8 cellular contexts compared by ENCODE assay signal in the genomic region with DNA sequence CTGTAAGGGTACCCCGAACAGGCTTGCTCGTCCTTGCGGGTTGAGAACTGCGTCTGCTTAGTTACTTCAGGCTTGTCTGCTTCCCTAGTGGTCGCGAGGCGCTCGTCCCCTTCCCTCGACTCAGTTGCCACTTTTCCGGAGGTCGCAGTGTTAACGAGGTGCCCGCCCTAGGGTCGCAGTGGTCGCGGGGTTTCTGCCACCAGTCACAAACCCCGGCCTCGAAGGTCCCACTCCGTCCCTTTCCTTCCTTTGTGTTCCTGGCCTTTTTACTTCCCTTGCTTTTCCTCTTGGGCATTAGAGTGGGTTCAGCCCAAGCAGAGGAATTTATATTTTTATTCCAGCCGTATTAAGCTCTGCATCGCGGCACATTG. TPM values are rescaled to one million over a fixed set of nuclear protein-coding genes. Genes with fewer than 3 reads are reported as not detected.
DNase-seq lines count a peak whose midpoint lies in the region; ATAC-seq and TF ChIP-seq lines count a peak whose summit lies in the region.

No MANE protein-coding gene starts in this region.

- H4K20me1 ChIP-seq in osteoblast (ENCODE audit: insufficient read depth, low read length): no peaks in the 10 kb centered on the region

- H3K27me3 ChIP-seq in GM06990 (replicated peaks; ENCODE audit: control insufficient read depth, insufficient read depth, low read length) (no peaks in the 10 kb centered on the region), MG63 (no peaks in the 10 kb centered on the region), osteoblast (ENCODE audit: insufficient read depth, low read length) (no peaks in the 10 kb centered on the region)

- H3K4me2 ChIP-seq in osteoblast (ENCODE audit: insufficient read depth, low read length): peak overlapping the region; percentile 99

- peaks cover 12 to 23% of the 10 kb centered on the region in 2 donors for H3K4me1 Mint-ChIP-seq in effector memory CD8-positive, alpha-beta T cell (ENCODE audit: low read depth in 2 of 2)

- H3K4me3 Mint-ChIP-seq in effector memory CD8-positive, alpha-beta T cell: peak overlapping the region; percentile 94 to 95

- H3K4me1 ChIP-seq in osteoblast (ENCODE audit: insufficient read depth, low read length): peaks cover 6% of the 10 kb centered on the region

- ATAC-seq in effector memory CD8-positive, alpha-beta T cell (replicated peaks): no peak
- ATAC-seq in GM21360 (IDR thresholded peaks at IDR 0.05; ENCODE audit: unreplicated experiment) (no peak), HG02938 (IDR thresholded peaks at IDR 0.05; ENCODE audit: unreplicated experiment) (no peak), HG03432 (IDR thresholded peaks at IDR 0.05; ENCODE audit: unreplicated experiment) (no peak)

- peak overlapping the region; percentile 93 for H3K27ac ChIP-seq in osteoblast (ENCODE audit: low read depth, low read length)

- TF ChIP-seq CTCF in GM06990 (IDR thresholded peaks at IDR 0.05; ENCODE audit: insufficient read depth, low read length, poor library complexity, severe bottlenecking): peak; percentile 1
- TF ChIP-seq CTCF in osteoblast (IDR thresholded peaks at IDR 0.05; ENCODE audit: extremely low read depth, low read depth, low read length): no peak

- peak overlapping the region; percentile 99 for H3K4me3 ChIP-seq in GM06990 (replicated peaks; ENCODE audit: low read depth, low read length)
- H3K4me3 ChIP-seq in MG63: peak overlapping the region; percentile 90
- H3K4me3 ChIP-seq in osteoblast (ENCODE audit: insufficient read depth, low read length): peak overlapping the region; percentile 88

- H3K9me3 ChIP-seq in MG63 (no peaks in the 10 kb centered on the region), osteoblast (ENCODE audit: low read depth, low read length) (no peaks in the 10 kb centered on the region)

- DNase-seq in GM06990 (ENCODE audit: extremely low read depth, insufficient read length): no peak
- DNase-seq in MG63: no peak
- DNase-seq in effector memory CD8-positive, alpha-beta T cell: no peak
- DNase-seq in osteoblast (ENCODE audit: insufficient read length, low spot score, missing footprints): no peak
- DNase-seq in NCI-H82 (lab: John Stamatoyannopoulos, UW): no peak

- H3K36me3 ChIP-seq in GM06990 (ENCODE audit: control insufficient read depth, insufficient read depth, low read length) (peaks cover 3% of the 10 kb centered on the region; the same call in 1 of the 2 replicates), MG63 (peaks cover 27% of the 10 kb centered on the region), osteoblast (ENCODE audit: insufficient read depth, low read length) (peaks cover 21% of the 10 kb centered on the region)

- H2AFZ ChIP-seq in osteoblast (ENCODE audit: low read length): peak overlapping the region; percentile 97

- no peaks in the 10 kb centered on the region for H3K9me3 Mint-ChIP-seq in effector memory CD8-positive, alpha-beta T cell

- peaks cover 47% of the 10 kb centered on the region for H3K79me2 ChIP-seq in osteoblast (ENCODE audit: insufficient read depth, low read length)

- H3K27me3 Mint-ChIP-seq in effector memory CD8-positive, alpha-beta T cell: no peaks in the 10 kb centered on the region

- H3K27ac Mint-ChIP-seq in effector memory CD8-positive, alpha-beta T cell: peak overlapping the region; percentile 96 to 99

- peaks cover 48% of the 10 kb centered on the region for H3K36me3 Mint-ChIP-seq in effector memory CD8-positive, alpha-beta T cell (ENCODE audit: insufficient read depth)

RNA-seq across cellular contexts. Expression of gene NUP85, which starts 0.3 kb away (rescaled TPM):
- total RNA-seq in MG63 (2014; rRNA removed; shearing (Covaris generic); ENCODE audit: low replicate concordance): 75.0 and 100 TPM in 2 replicates
- total RNA-seq in osteoblast: 26.4 and 26.5 TPM in 2 replicates

RNA-seq across cellular contexts. Expression of gene SUMO2, which starts 23.0 kb away (rescaled TPM):
- total RNA-seq in MG63 (2014; rRNA removed; shearing (Covaris generic); ENCODE audit: low replicate concordance): 145 and 181 TPM in 2 replicates
- total RNA-seq in osteoblast: 92.6 and 96.4 TPM in 2 replicates

RNA-seq across cellular contexts. Expression of gene JPT1, which starts 51.5 kb away (rescaled TPM):
- total RNA-seq in MG63 (2014; rRNA removed; shearing (Covaris generic); ENCODE audit: low replicate concordance): 117 and 285 TPM in 2 replicates
- 55.7 and 60.8 TPM in 2 replicates for total RNA-seq in osteoblast

RNA-seq across cellular contexts. Expression of gene GGA3, which starts 55.6 kb away (rescaled TPM):
- total RNA-seq in MG63 (2014; rRNA removed; shearing (Covaris generic); ENCODE audit: low replicate concordance): 5.8 and 9.2 TPM in 2 replicates
- 9.0 and 12.1 TPM in 2 replicates for total RNA-seq in osteoblast

RNA-seq across cellular contexts. Expression of gene MRPS7, which starts 55.9 kb away (rescaled TPM):
- total RNA-seq in MG63 (2014; rRNA removed; shearing (Covaris generic); ENCODE audit: low replicate concordance): 78.0 and 101 TPM in 2 replicates
- total RNA-seq in osteoblast: 43.6 and 45.6 TPM in 2 replicates
